In the genomic region with DNA sequence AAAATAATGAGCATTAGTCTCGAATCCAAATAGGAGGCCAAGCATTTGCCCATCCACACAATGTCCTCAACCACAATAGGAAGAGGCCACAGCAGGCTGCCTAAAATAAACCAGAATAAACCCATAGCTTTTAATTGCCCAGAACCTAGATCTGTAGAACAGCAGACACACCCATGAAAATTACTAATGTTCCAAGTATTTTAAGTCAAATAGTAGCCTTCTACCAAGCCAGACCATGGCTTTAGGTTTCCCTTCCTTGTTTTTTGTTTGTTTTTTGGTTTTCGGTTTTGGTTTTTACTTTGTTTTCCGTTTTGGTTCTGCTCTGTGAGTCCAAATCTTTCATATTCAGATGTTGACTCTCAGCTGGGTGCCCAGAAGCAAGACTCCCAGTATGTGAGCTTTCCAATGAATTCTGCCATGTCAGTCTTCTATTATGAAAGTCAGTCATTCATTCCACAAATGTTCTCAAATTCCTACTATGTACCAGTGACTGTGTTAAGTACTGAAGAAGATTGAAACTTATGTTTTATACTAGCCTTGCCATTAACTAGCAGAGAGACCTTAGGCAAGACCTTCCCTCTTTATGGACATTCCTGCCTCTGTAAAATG, we compare ENCODE assay signal across 12 cellular contexts. TPM values are rescaled to one million over a fixed set of nuclear protein-coding genes. Genes with fewer than 3 reads are reported as not detected.
DNase-seq lines count a peak whose midpoint lies in the region; ATAC-seq, FAIRE-seq and TF ChIP-seq lines count a peak whose summit lies in the region.
"Had no signal": no experiment of that assay in that cellular context is flagged by ENCODE, and none has a peak within 500 bp of the region (broad histone marks: within the 10 kb centered on the region; RNA-seq: fewer than 3 reads in every experiment).

No MANE protein-coding gene starts in this region.

- H3K27ac ChIP-seq in muscle layer of duodenum (ENCODE audit: low read length) (peak overlapping the region; percentile 3), heart left ventricle (peak overlapping the region in 1 of 12 donors; percentile 81)
- H3K27ac ChIP-seq: parathyroid adenoma had no signal

- H3K36me3 Mint-ChIP-seq in activated T-cell treated with anti-CD3 and anti-CD28 coated beads, Interleukin-2, amount 50 U/mL, for 24 hours (ENCODE audit: low read depth): no peaks in the 10 kb centered on the region
- H3K36me3 Mint-ChIP-seq: CD14-positive monocyte had no signal

- H3K27me3 ChIP-seq in muscle layer of duodenum (ENCODE audit: low read depth, low read length): no peaks in the 10 kb centered on the region
- H3K27me3 ChIP-seq in heart left ventricle: no peaks in the 10 kb centered on the region

- H3K4me1 Mint-ChIP-seq in activated T-cell treated with anti-CD3 and anti-CD28 coated beads, Interleukin-2, amount 50 U/mL, for 24 hours (ENCODE audit: low read depth): no peaks in the 10 kb centered on the region
- H3K4me1 Mint-ChIP-seq: CD14-positive monocyte had no signal

- WGBS in heart left ventricle, 4 donors: 80 to 88% (median 84%) methylated on average over 3 of the region's 3 CpGs

- H3K4me3 Mint-ChIP-seq in activated T-cell treated with anti-CD3 and anti-CD28 coated beads, Interleukin-2, amount 50 U/mL, for 24 hours: no peak overlapping the region
- H3K4me3 Mint-ChIP-seq: CD14-positive monocyte had no signal

- intact Hi-C loops in heart left ventricle (cut with DNase I): loop anchor here in 1 of 10 donors (5.0 kb wide), 1 partner anchor 124 kb away; no protein-coding TSS in a partner anchor

- H3K36me3 ChIP-seq in muscle layer of duodenum (ENCODE audit: control insufficient read depth in 1 of 2, insufficient read depth in 2 of 2, low read length in 2 of 2): no peaks in the 10 kb centered on the region
- no peaks in the 10 kb centered on the region for H3K36me3 ChIP-seq in heart left ventricle

- H3K9me3 Mint-ChIP-seq in activated T-cell treated with anti-CD3 and anti-CD28 coated beads, Interleukin-2, amount 50 U/mL, for 24 hours: no peaks in the 10 kb centered on the region

- ATAC-seq in GM21786 (IDR thresholded peaks at IDR 0.05; ENCODE audit: unreplicated experiment): peak; percentile 92
- ATAC-seq in HG03432 (IDR thresholded peaks at IDR 0.05; ENCODE audit: unreplicated experiment): peak; percentile 93
- ATAC-seq in heart left ventricle: no peak
- no peak for ATAC-seq in stimulated activated naive CD8-positive, alpha-beta T cell treated with anti-CD3 and anti-CD28 coated beads, Interleukin-15, Interleukin-2, amounts not matched to agents 100 U/mL and 50 U/mL, for 24 hours

- peaks cover 6% of the 10 kb centered on the region for H3K27me3 Mint-ChIP-seq in activated T-cell treated with anti-CD3 and anti-CD28 coated beads, Interleukin-2, amount 50 U/mL, for 24 hours

- DNase-seq in GM18507 (ENCODE audit: extremely low spot score, insufficient read length, low read depth) (no peak), heart left ventricle (no peak), iPS-NIHi11 (ENCODE audit: low spot score) (no peak)
- DNase-seq in activated T-cell treated with anti-CD3 and anti-CD28 coated beads, Interleukin-2, amount 50 U/mL, for 24 hours: no peak
- no peak for DNase-seq in stimulated activated naive CD8-positive, alpha-beta T cell treated with anti-CD3 and anti-CD28 coated beads, Interleukin-15, Interleukin-2, amounts not matched to agents 100 U/mL and 50 U/mL, for 24 hours
- DNase-seq: activated CD4-positive, alpha-beta T cell treated with anti-CD3 and anti-CD28 coated beads for 48 hours had no signal

- H3K27ac Mint-ChIP-seq in activated T-cell treated with anti-CD3 and anti-CD28 coated beads, Interleukin-2, amount 50 U/mL, for 24 hours: no peak overlapping the region
- H3K27ac Mint-ChIP-seq: CD14-positive monocyte had no signal

- H3K4me1 ChIP-seq in muscle layer of duodenum (ENCODE audit: control insufficient read depth in 1 of 2, insufficient read depth in 2 of 2, low read length in 2 of 2): peaks cover 0 to 41% of the 10 kb centered on the region in 2 donors
- peaks cover 0 to 41% (median 7%) of the 10 kb centered on the region in 12 donors for H3K4me1 ChIP-seq in heart left ventricle
- H3K4me1 ChIP-seq: parathyroid adenoma had no signal

- no peak overlapping the region for H3K4me3 ChIP-seq in muscle layer of duodenum (ENCODE audit: low read depth in 1 of 2, low read length in 2 of 2)
- no peak overlapping the region for H3K4me3 ChIP-seq in heart left ventricle

- H3K9me3 ChIP-seq in muscle layer of duodenum (ENCODE audit: control insufficient read depth in 1 of 2, low read length in 2 of 2) (no peaks in the 10 kb centered on the region), heart left ventricle (no peaks in the 10 kb centered on the region)

- no peak for TF ChIP-seq CTCF in heart left ventricle (IDR thresholded peaks at IDR 0.05)

- TF ChIP-seq POLR2A in heart left ventricle (IDR thresholded peaks at IDR 0.05): no peak

- FAIRE-seq in GM18507 (lab: Jason Lieb, UNC): peak; percentile 85
- FAIRE-seq: endothelial cell of umbilical vein had no signal

RNA-seq across cellular contexts. Expression of a gene that starts 57.8 kb away (rescaled TPM):
- total RNA-seq in heart left ventricle: 10 to 100 TPM in 1 of 9 donors, 1 to 10 TPM in 8; 3.1 to 12.2 (median 6.0) TPM
- polyA plus RNA-seq in heart left ventricle: 1 to 10 TPM; 1.9 to 2.0 TPM
- total RNA-seq: endothelial cell of umbilical vein had no signal
- polyA plus RNA-seq: CD14-positive monocyte had no signal

Comparison
In these comparisons a context has a peak if more than half of its experiments do, and no peak if none do; other contexts are left out.
1. ATAC-seq: peak in GM21786 (single experiment) and HG03432 (single experiment); none in heart left ventricle (0 of 4) and stimulated activated naive CD8-positive, alpha-beta T cell treated with anti-CD3 and anti-CD28 coated beads, Interleukin-15, Interleukin-2, amounts not matched to agents 100 U/mL and 50 U/mL, for 24 hours (single experiment).